18 cellular contexts compared by ENCODE assay signal in the genomic region with DNA sequence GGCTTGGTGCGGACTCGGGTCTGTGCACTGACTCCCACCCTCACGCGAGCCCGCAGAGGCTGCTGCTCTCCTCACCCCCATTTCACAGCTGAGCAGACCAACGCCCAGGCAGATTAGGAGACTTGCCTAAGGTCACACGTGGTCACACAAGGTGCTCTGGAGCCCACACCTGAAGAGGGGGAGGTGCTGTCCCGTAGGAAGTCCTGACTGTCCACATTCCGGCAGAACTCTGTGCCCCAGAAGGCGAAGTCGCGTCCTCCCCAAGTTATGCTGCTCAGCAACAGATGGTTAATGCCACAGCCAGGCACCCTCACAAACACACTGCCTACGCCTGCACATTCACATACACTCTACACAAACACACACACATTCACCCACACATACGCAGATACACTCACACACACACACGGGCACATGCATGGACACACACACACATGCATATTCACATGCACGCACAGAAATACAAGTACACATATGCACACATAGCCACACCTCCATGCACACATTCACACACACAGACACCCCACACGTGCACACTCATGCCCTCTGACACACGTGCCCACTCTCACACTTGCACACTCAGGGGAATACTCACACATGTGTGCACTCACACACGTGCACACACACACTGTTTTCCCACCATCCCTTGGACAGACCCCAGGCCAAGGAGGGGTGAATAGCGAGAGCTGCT. TPM values are rescaled to one million over a fixed set of nuclear protein-coding genes. Genes with fewer than 3 reads are reported as not detected.
A peak's percentile ranks its signal among the peaks of the same experiment; 100 is the strongest.
DNase-seq lines count a peak whose midpoint lies in the region; ATAC-seq and TF ChIP-seq lines count a peak whose summit lies in the region.
"Had no signal": no experiment of that assay in that cellular context is flagged by ENCODE, and none has a peak within 500 bp of the region (broad histone marks: within the 10 kb centered on the region; RNA-seq: fewer than 3 reads in every experiment).

No MANE protein-coding gene starts in this region.

- CTCF ChIA-PET in Caco-2 (lab: Charles Lee): interaction anchor here (0.6 kb wide), 1 partner anchor 486 kb away, joined by 4 read pairs; no protein-coding TSS in a partner anchor

- peaks cover 8% of the 10 kb centered on the region for H3K4me1 Mint-ChIP-seq in Caco-2 (ENCODE audit: low read depth, unreplicated experiment)
- peaks cover 12% of the 10 kb centered on the region for H3K4me1 Mint-ChIP-seq in neural crest cell

- H3K27ac ChIP-seq in breast epithelium: no peak overlapping the region
- peak overlapping the region; percentile 69 to 78 for H3K27ac ChIP-seq in coronary artery
- H3K27ac ChIP-seq: BLaER1 treated with 17β-estradiol and CSF1 and Interleukin-3, amounts not matched to agents 10 nM and 100 nM; HL-60; SJSA1 had no signal

- in situ Hi-C loops in T47D (cut with HindIII; ENCODE audit: low pct_unique_long_range_greater_than_20kb, low sequenced_read_pairs): no loop called here
- in situ Hi-C loops in ACHN (cut with HindIII; ENCODE audit: low pct_ligation_motif_present, low pct_unique_long_range_greater_than_20kb, low sequenced_read_pairs): no loop called here

- H3K4me3 Mint-ChIP-seq in Caco-2 (ENCODE audit: unreplicated experiment) (no peak overlapping the region), neural crest cell (no peak overlapping the region)
- H3K4me3 Mint-ChIP-seq: H9 had no signal

- POLR2A ChIA-PET in Caco-2 (lab: Charles Lee): no interaction called here

- H3K27ac Mint-ChIP-seq in Caco-2 (ENCODE audit: unreplicated experiment) (peak overlapping the region; percentile 74), neural crest cell (ENCODE audit: unreplicated experiment) (peak overlapping the region; percentile 72)
- H3K27ac Mint-ChIP-seq: H9 had no signal

- H3K9me3 Mint-ChIP-seq in Caco-2 (ENCODE audit: unreplicated experiment) (no peaks in the 10 kb centered on the region), neural crest cell (no peaks in the 10 kb centered on the region)
- H3K9me3 Mint-ChIP-seq: H9 had no signal

- H3K27me3 ChIP-seq in breast epithelium: peaks cover 0 to 52% of the 10 kb centered on the region in 2 donors
- H3K27me3 ChIP-seq in Caco-2 (replicated peaks; ENCODE audit: control insufficient read depth, insufficient read depth, low read length): no peaks in the 10 kb centered on the region

- DNase-seq in T47D (ENCODE audit: low read depth in 1 of 2, low spot score in 1 of 2): peak; percentile 81 to 84
- DNase-seq in breast epithelium (ENCODE audit: low spot score in 2 of 2): no peak
- DNase-seq in Caco-2: peak; percentile 31 to 61
- DNase-seq in coronary artery (ENCODE audit: low spot score): no peak
- no peak for DNase-seq in neural crest cell (ENCODE audit: low read depth, low spot score)
- no peak for DNase-seq in ACHN
- DNase-seq in NCI-H2029 (lab: John Stamatoyannopoulos, UW): no peak
- DNase-seq: DMS53, H9, NCI-H2029 treated with DMSO at 0.1 percent for 48 hours, NCI-H446 treated with DMSO at 0.1 percent for 48 hours, NCI-H748 treated with DMSO at 0.1 percent for 48 hours had no signal

- H3K36me3 ChIP-seq in breast epithelium (no peaks in the 10 kb centered on the region), Caco-2 (ENCODE audit: control insufficient read depth, insufficient read depth, low read length) (no peaks in the 10 kb centered on the region)
- H3K36me3 ChIP-seq: BLaER1 treated with 17β-estradiol and CSF1 and Interleukin-3, amounts not matched to agents 10 nM and 100 nM; SJSA1 had no signal

- H3K4me3 ChIP-seq in breast epithelium: no peak overlapping the region
- H3K4me3 ChIP-seq in Caco-2 (ENCODE audit: low read depth, low read length): no peak overlapping the region
- peak overlapping the region; percentile 14 for H3K4me3 ChIP-seq in coronary artery
- H3K4me3 ChIP-seq: BLaER1 treated with 17β-estradiol and CSF1 and Interleukin-3, amounts not matched to agents 10 nM and 100 nM; SJSA1 had no signal

- no peaks in the 10 kb centered on the region for H3K9me3 ChIP-seq in breast epithelium
- no peaks in the 10 kb centered on the region for H3K9me3 ChIP-seq in Caco-2
- H3K9me3 ChIP-seq: BLaER1 treated with 17β-estradiol and CSF1 and Interleukin-3, amounts not matched to agents 10 nM and 100 nM; SJSA1 had no signal

- no TSS peak for BruUV-seq in Caco-2 (replicated peaks; lab: Mats Ljungman, UMichigan)

- intact Hi-C loops in breast epithelium (cut with DNase I; ENCODE audit: low total_unique reads): no loop called here
- intact Hi-C loops in Caco-2 (cut with micrococcal nuclease; ENCODE audit: unreplicated experiment): no loop called here

- H3K4me1 ChIP-seq in breast epithelium (peaks cover 4 to 5% of the 10 kb centered on the region in 2 donors), Caco-2 (peaks cover 21% of the 10 kb centered on the region)
- H3K4me1 ChIP-seq: SJSA1 had no signal

- no peak for ATAC-seq in HG02610 (IDR thresholded peaks at IDR 0.05; ENCODE audit: unreplicated experiment)

- no peak for TF ChIP-seq POLR2A in breast epithelium (IDR thresholded peaks at IDR 0.05)

- H3K27me3 Mint-ChIP-seq in Caco-2 (ENCODE audit: insufficient read depth, unreplicated experiment) (peaks cover 6% of the 10 kb centered on the region), neural crest cell (ENCODE audit: low read depth) (no peaks in the 10 kb centered on the region)

- H3K36me3 Mint-ChIP-seq in Caco-2 (ENCODE audit: insufficient read depth, unreplicated experiment) (no peaks in the 10 kb centered on the region), neural crest cell (ENCODE audit: low read depth) (no peaks in the 10 kb centered on the region)

- TF ChIP-seq CTCF in breast epithelium (IDR thresholded peaks at IDR 0.05): no peak
- TF ChIP-seq CTCF in Caco-2 (IDR thresholded peaks at IDR 0.05; ENCODE audit: insufficient read depth in 1 of 2, low read depth in 1 of 2, low read length in 1 of 2, severe bottlenecking in 1 of 2, unreplicated experiment in 1 of 2): no peak
- TF ChIP-seq CTCF in coronary artery (IDR thresholded peaks at IDR 0.05): no peak
- no peak for TF ChIP-seq CTCF in neural crest cell (conservative IDR thresholded peaks at IDR 0.05)

RNA-seq across cellular contexts. Expression of a gene that starts 4.0 kb away (rescaled TPM):
- total RNA-seq in breast epithelium (10 to 100 TPM in 1 of 3 donors, 1 to 10 TPM in 2; 1.3 to 32.3 (median 4.2) TPM), Caco-2 (2022) (not detected in 2 replicates), neural crest cell (not detected in 2 replicates)
- total RNA-seq: A172, H9, RPMI7951, SJSA1 had no signal

RNA-seq across cellular contexts. Expression of a gene that starts 21.0 kb away (rescaled TPM):
- not detected for total RNA-seq in breast epithelium
- total RNA-seq in Caco-2 (2022): not detected in 2 replicates
- total RNA-seq in neural crest cell: 19.4 and 20.2 TPM in 2 replicates
- total RNA-seq: A172, RPMI7951, SJSA1 had no signal

Comparison
In these comparisons a context has a peak if more than half of its experiments do, and no peak if none do; other contexts are left out.
1. DNase-seq: peak in T47D (2 of 2) and Caco-2 (2 of 2); none in breast epithelium (0 of 2), coronary artery (single experiment), neural crest cell (single experiment), ACHN (single experiment) and NCI-H2029 (single experiment).
2. H3K27ac ChIP-seq: peak in coronary artery (2 of 2); none in breast epithelium (0 of 2).
3. RNA of a gene that starts 21.0 kb away (total RNA-seq): 19.4 to 20.2 TPM in neural crest cell; not detected in breast epithelium and not detected in Caco-2; every median in the first group is over 10 times any median in the second.